Comparison of ENCODE assay signal across 16 cellular contexts in the genomic region with DNA sequence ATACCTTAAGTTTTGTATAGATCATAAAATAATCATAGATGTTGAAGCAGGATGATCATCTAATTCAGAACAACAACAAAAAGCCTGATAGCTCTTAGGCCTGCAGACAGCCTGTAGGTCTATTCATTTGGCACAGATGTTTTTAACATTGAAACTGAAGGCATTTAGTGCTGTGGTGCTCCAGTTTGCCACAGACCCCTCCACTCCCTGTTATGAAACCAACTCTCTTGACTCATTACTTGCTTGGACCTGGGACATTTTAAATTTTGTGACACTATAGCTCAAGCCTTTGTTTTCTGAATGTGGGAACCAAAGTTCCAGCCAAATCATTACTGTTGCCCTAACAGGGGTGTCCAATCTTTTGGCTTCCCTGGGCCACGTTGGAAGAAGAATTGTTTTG. TPM values are rescaled to one million over a fixed set of nuclear protein-coding genes. Genes with fewer than 3 reads are reported as not detected.
DNase-seq lines count a peak whose midpoint lies in the region; ATAC-seq and TF ChIP-seq lines count a peak whose summit lies in the region.
"Had no signal": no experiment of that assay in that cellular context is flagged by ENCODE, and none has a peak within 500 bp of the region (broad histone marks: within the 10 kb centered on the region; RNA-seq: fewer than 3 reads in every experiment).

No MANE protein-coding gene starts in this region.

- no peaks in the 10 kb centered on the region for H3K27me3 Mint-ChIP-seq in activated T-cell treated with anti-CD3 and anti-CD28 coated beads, Interleukin-2, amount 50 U/mL, for 72 hours (ENCODE audit: low read depth)
- H3K27me3 Mint-ChIP-seq in activated T-helper 2 cell treated with anti-CD3 and anti-CD28 coated beads, Interferon-gamma antibody, Interleukin-2, Interleukin-4, amounts not matched to agents 10 μg/mL and 5 μg/mL and 100 μg/mL, durations not matched to agents 14 hours and 24 hours and 36 hours (ENCODE audit: low read depth): no peaks in the 10 kb centered on the region
- peaks cover 3% of the 10 kb centered on the region for H3K27me3 Mint-ChIP-seq in osteocyte (ENCODE audit: unreplicated experiment)
- H3K27me3 Mint-ChIP-seq: type B pancreatic cell had no signal

- peaks cover 96% of the 10 kb centered on the region for H3K4me1 Mint-ChIP-seq in activated T-cell treated with anti-CD3 and anti-CD28 coated beads, Interleukin-2, amount 50 U/mL, for 72 hours (ENCODE audit: low read depth)
- peaks cover 74% of the 10 kb centered on the region for H3K4me1 Mint-ChIP-seq in activated T-helper 2 cell treated with anti-CD3 and anti-CD28 coated beads, Interferon-gamma antibody, Interleukin-2, Interleukin-4, amounts not matched to agents 10 μg/mL and 5 μg/mL and 100 μg/mL, durations not matched to agents 14 hours and 24 hours and 36 hours (ENCODE audit: low read depth)
- peaks cover 3% of the 10 kb centered on the region for H3K4me1 Mint-ChIP-seq in osteocyte (ENCODE audit: unreplicated experiment)

- ATAC-seq in activated T-cell treated with anti-CD3 and anti-CD28 coated beads, Interleukin-2, amount 50 U/mL, for 72 hours (replicated peaks in 1 of 2): peak; percentile 63 to 71
- ATAC-seq in HG02759 (IDR thresholded peaks at IDR 0.05; ENCODE audit: unreplicated experiment): peak; percentile 63
- peak; percentile 53 for ATAC-seq in stimulated activated naive CD8-positive, alpha-beta T cell treated with anti-CD3 and anti-CD28 coated beads, Interleukin-15, Interleukin-2, amounts not matched to agents 100 U/mL and 50 U/mL, for 24 hours
- ATAC-seq in HG02678 (IDR thresholded peaks at IDR 0.05; ENCODE audit: unreplicated experiment): no peak

- H3K27ac Mint-ChIP-seq in activated T-cell treated with anti-CD3 and anti-CD28 coated beads, Interleukin-2, amount 50 U/mL, for 72 hours: peak overlapping the region; percentile 93
- peak overlapping the region; percentile 78 for H3K27ac Mint-ChIP-seq in activated T-helper 2 cell treated with anti-CD3 and anti-CD28 coated beads, Interferon-gamma antibody, Interleukin-2, Interleukin-4, amounts not matched to agents 10 μg/mL and 5 μg/mL and 100 μg/mL, durations not matched to agents 14 hours and 24 hours and 36 hours
- no peak overlapping the region for H3K27ac Mint-ChIP-seq in osteocyte (ENCODE audit: unreplicated experiment)

- no peaks in the 10 kb centered on the region for H3K9me3 Mint-ChIP-seq in activated T-cell treated with anti-CD3 and anti-CD28 coated beads, Interleukin-2, amount 50 U/mL, for 72 hours
- H3K9me3 Mint-ChIP-seq in activated T-helper 2 cell treated with anti-CD3 and anti-CD28 coated beads, Interferon-gamma antibody, Interleukin-2, Interleukin-4, amounts not matched to agents 10 μg/mL and 5 μg/mL and 100 μg/mL, durations not matched to agents 14 hours and 24 hours and 36 hours: peaks cover 4% of the 10 kb centered on the region
- H3K9me3 Mint-ChIP-seq in osteocyte (ENCODE audit: unreplicated experiment): peaks cover 2% of the 10 kb centered on the region
- H3K9me3 Mint-ChIP-seq: type B pancreatic cell had no signal

- peak overlapping the region in 1 of 2 donors; percentile 82 for H3K4me3 Mint-ChIP-seq in activated T-cell treated with anti-CD3 and anti-CD28 coated beads, Interleukin-2, amount 50 U/mL, for 72 hours
- H3K4me3 Mint-ChIP-seq in activated T-helper 2 cell treated with anti-CD3 and anti-CD28 coated beads, Interferon-gamma antibody, Interleukin-2, Interleukin-4, amounts not matched to agents 10 μg/mL and 5 μg/mL and 100 μg/mL, durations not matched to agents 14 hours and 24 hours and 36 hours (ENCODE audit: low read depth): peak overlapping the region; percentile 52
- H3K4me3 Mint-ChIP-seq in osteocyte (ENCODE audit: unreplicated experiment): no peak overlapping the region
- H3K4me3 Mint-ChIP-seq: type B pancreatic cell had no signal

- H3K36me3 Mint-ChIP-seq in activated T-cell treated with anti-CD3 and anti-CD28 coated beads, Interleukin-2, amount 50 U/mL, for 72 hours (ENCODE audit: insufficient read depth in 2 of 2): peaks cover 7 to 13% of the 10 kb centered on the region in 2 donors
- H3K36me3 Mint-ChIP-seq in activated T-helper 2 cell treated with anti-CD3 and anti-CD28 coated beads, Interferon-gamma antibody, Interleukin-2, Interleukin-4, amounts not matched to agents 10 μg/mL and 5 μg/mL and 100 μg/mL, durations not matched to agents 14 hours and 24 hours and 36 hours (ENCODE audit: low read depth): peaks cover 29% of the 10 kb centered on the region
- no peaks in the 10 kb centered on the region for H3K36me3 Mint-ChIP-seq in osteocyte (ENCODE audit: unreplicated experiment)

- intact Hi-C loops in activated T-helper 2 cell treated with anti-CD3 and anti-CD28 coated beads, Interferon-gamma antibody, Interleukin-2, Interleukin-4, amounts not matched to agents 10 μg/mL and 5 μg/mL and 100 μg/mL, durations not matched to agents 14 hours and 24 hours and 36 hours (cut with micrococcal nuclease): loop anchor here (5.0 kb wide), 1 partner anchor 367 kb away; a partner anchor contains a TSS

- DNase-seq in activated T-cell treated with anti-CD3 and anti-CD28 coated beads, Interleukin-2, amount 50 U/mL, for 72 hours: peak in 1 of 2 donors; percentile 66
- DNase-seq in activated T-cell treated with anti-CD3 and anti-CD28 coated beads, Interleukin-2, amount 50 U/mL, for 1 hour: no peak
- DNase-seq in activated T-helper 2 cell treated with anti-CD3 and anti-CD28 coated beads, Interferon-gamma antibody, Interleukin-2, Interleukin-4, amounts not matched to agents 10 μg/mL and 5 μg/mL and 100 μg/mL, durations not matched to agents 14 hours and 24 hours and 36 hours (ENCODE audit: low spot score): no peak
- DNase-seq in stimulated activated naive CD8-positive, alpha-beta T cell treated with anti-CD3 and anti-CD28 coated beads, Interleukin-15, Interleukin-2, amounts not matched to agents 100 U/mL and 50 U/mL, for 24 hours: no peak
- no peak for DNase-seq in effector CD8-positive, alpha-beta T cell (lab: John Stamatoyannopoulos, UW)
- no peak for DNase-seq in osteocyte (ENCODE audit: extremely low spot score, unreplicated experiment)
- DNase-seq: foreskin fibroblast, GOT3, midbrain, MV-4-11, NCI-H2171, SJCRH30 had no signal

- TF ChIP-seq CTCF in osteocyte (IDR thresholded peaks at IDR 0.05): no peak

RNA-seq across cellular contexts. Expression of a gene that starts 9.1 kb away (rescaled TPM):
- 100 to 1,000 TPM; 127 to 143 TPM for total RNA-seq in activated T-cell treated with anti-CD3 and anti-CD28 coated beads, Interleukin-2, amount 50 U/mL, for 72 hours
- 101 and 102 TPM in 2 replicates for total RNA-seq in activated T-helper 2 cell treated with anti-CD3 and anti-CD28 coated beads, Interferon-gamma antibody, Interleukin-2, Interleukin-4, amounts not matched to agents 10 μg/mL and 5 μg/mL and 100 μg/mL, durations not matched to agents 14 hours and 24 hours and 36 hours
- total RNA-seq in osteocyte: 10.6 and 11.1 TPM in 2 replicates

RNA-seq across cellular contexts. Expression of a gene that starts 49.4 kb away (rescaled TPM):
- total RNA-seq in activated T-cell treated with anti-CD3 and anti-CD28 coated beads, Interleukin-2, amount 50 U/mL, for 72 hours: 1 to 10 TPM; 2.2 to 3.4 TPM
- total RNA-seq in activated T-helper 2 cell treated with anti-CD3 and anti-CD28 coated beads, Interferon-gamma antibody, Interleukin-2, Interleukin-4, amounts not matched to agents 10 μg/mL and 5 μg/mL and 100 μg/mL, durations not matched to agents 14 hours and 24 hours and 36 hours: 0.46 and 0.66 TPM in 2 replicates
- total RNA-seq in osteocyte: 1.2 and 1.3 TPM in 2 replicates
- total RNA-seq: HT1080 had no signal
